1 cellular context compared by ENCODE assay signal in genomic region chr13:33968520-33969507, GRCh38.
TF ChIP-seq lines count a peak whose summit lies in the region.

No MANE protein-coding gene starts in this region.

TF ChIP-seq in HepG2, 621 proteins besides CTCF, POLR2A, EP300 and RAD21 (continued from another document and continues in another):
- TF ChIP-seq ATF6 (CRISPR knock-in tag; conservative IDR thresholded peaks at IDR 0.05) (no peak), ATF5 (CRISPR knock-in tag; IDR thresholded peaks at IDR 0.05; ENCODE audit: low read depth) (no peak), TBP (CRISPR knock-in tag; IDR thresholded peaks at IDR 0.05) (no peak), PPARG (CRISPR knock-in tag; conservative IDR thresholded peaks at IDR 0.05) (peak; percentile 66), RELA (CRISPR knock-in tag; IDR thresholded peaks at IDR 0.05) (no peak), RAD51 (IDR thresholded peaks at IDR 0.05; ENCODE audit: borderline replicate concordance) (no peak), CCDC6 (CRISPR knock-in tag; IDR thresholded peaks at IDR 0.05) (no peak), RFXANK (CRISPR knock-in tag; IDR thresholded peaks at IDR 0.05) (peak; percentile 66; the same call in 1 of the 2 replicates), ZNF207 (IDR thresholded peaks at IDR 0.05; ENCODE audit: borderline replicate concordance) (no peak), ZBTB33 (CRISPR knock-in tag; IDR thresholded peaks at IDR 0.05) (no peak), ZNF589 (CRISPR knock-in tag; conservative IDR thresholded peaks at IDR 0.05) (no peak), SKIL (CRISPR knock-in tag; IDR thresholded peaks at IDR 0.05; ENCODE audit: borderline replicate concordance) (0 out of 2 replicates have a peak, but pooled peaks have one; percentile 9), SMARCC2 (IDR thresholded peaks at IDR 0.05) (no peak; the same call in 1 of the 2 replicates), ZNF775 (CRISPR knock-in tag; IDR thresholded peaks at IDR 0.05; ENCODE audit: borderline replicate concordance) (peak; percentile 15; the same call in 1 of the 2 replicates), JUND (CRISPR knock-in tag; IDR thresholded peaks at IDR 0.05) (0 out of 2 replicates have a peak, but pooled peaks have one; percentile 49), KDM6A (CRISPR knock-in tag; IDR thresholded peaks at IDR 0.05; ENCODE audit: low read depth) (peak; percentile 90), SMAD9 (CRISPR knock-in tag; IDR thresholded peaks at IDR 0.05) (no peak), MAZ (IDR thresholded peaks at IDR 0.05; ENCODE audit: borderline replicate concordance, low read depth, low read length) (no peak), MAZ (CRISPR knock-in tag; IDR thresholded peaks at IDR 0.05; ENCODE audit: low read depth) (no peak), RXRB (CRISPR knock-in tag; IDR thresholded peaks at IDR 0.05; ENCODE audit: borderline replicate concordance) (peak; percentile 85), XBP1 (CRISPR knock-in tag; IDR thresholded peaks at IDR 0.05) (0 out of 2 replicates have a peak, but pooled peaks have one; percentile 66), ZNF720 (CRISPR knock-in tag; IDR thresholded peaks at IDR 0.05) (no peak), HCFC1 (IDR thresholded peaks at IDR 0.05; ENCODE audit: low read depth, low read length) (no peak), TRIM24 (CRISPR knock-in tag; IDR thresholded peaks at IDR 0.05) (peak; percentile 84; the same call in 1 of the 2 replicates), HHEX (CRISPR knock-in tag; IDR thresholded peaks at IDR 0.05) (peak; percentile 79), ZNF567 (CRISPR knock-in tag; IDR thresholded peaks at IDR 0.05; ENCODE audit: borderline replicate concordance) (no peak), MIER2 (CRISPR knock-in tag; IDR thresholded peaks at IDR 0.05) (peak; percentile 48; the same call in 1 of the 2 replicates), CERS6 (CRISPR knock-in tag; IDR thresholded peaks at IDR 0.05) (no peak), ZNF354B (CRISPR knock-in tag; IDR thresholded peaks at IDR 0.05) (no peak), ZSCAN22 (CRISPR knock-in tag; IDR thresholded peaks at IDR 0.05) (no peak), ZMYM3 (CRISPR knock-in tag; IDR thresholded peaks at IDR 0.05) (0 out of 2 replicates have a peak, but pooled peaks have one; percentile 5), HOXD1 (CRISPR knock-in tag; IDR thresholded peaks at IDR 0.05) (no peak), SOX13 (IDR thresholded peaks at IDR 0.05) (peak; percentile 65), SOX13 (CRISPR knock-in tag; conservative IDR thresholded peaks at IDR 0.05 in 1 of 2, IDR thresholded peaks at IDR 0.05 in 1 of 2) (peak in 1 of 2 experiments; percentile 89; a peak in 2 of 4 replicates), ZNF7 (CRISPR knock-in tag; IDR thresholded peaks at IDR 0.05) (no peak), PLSCR1 (CRISPR knock-in tag; IDR thresholded peaks at IDR 0.05; ENCODE audit: borderline replicate concordance) (no peak), ZFY (CRISPR knock-in tag; IDR thresholded peaks at IDR 0.05) (no peak), ZNF557 (CRISPR knock-in tag; IDR thresholded peaks at IDR 0.05) (0 out of 2 replicates have a peak, but pooled peaks have one; percentile 22), ZNF337 (CRISPR knock-in tag; IDR thresholded peaks at IDR 0.05; ENCODE audit: borderline replicate concordance, low read depth) (peak; percentile 72; the same call in 1 of the 2 replicates), JARID2 (CRISPR knock-in tag; IDR thresholded peaks at IDR 0.05; ENCODE audit: insufficient replicate concordance) (no peak), ZNF777 (CRISPR knock-in tag; IDR thresholded peaks at IDR 0.05) (no peak), ZFP91 (CRISPR knock-in tag; IDR thresholded peaks at IDR 0.05; ENCODE audit: borderline replicate concordance) (no peak), EEA1 (CRISPR knock-in tag; IDR thresholded peaks at IDR 0.05; ENCODE audit: borderline replicate concordance) (no peak), ZNF878 (CRISPR knock-in tag; IDR thresholded peaks at IDR 0.05) (peak; percentile 71; the same call in 1 of the 2 replicates), BRCA1 (CRISPR knock-in tag; IDR thresholded peaks at IDR 0.05) (no peak), GTF3A (CRISPR knock-in tag; conservative IDR thresholded peaks at IDR 0.05) (no peak; the same call in 1 of the 2 replicates), ZNF740 (CRISPR knock-in tag; IDR thresholded peaks at IDR 0.05) (no peak), FUBP1 (CRISPR knock-in tag; IDR thresholded peaks at IDR 0.05; ENCODE audit: borderline replicate concordance) (no peak), CENPX (CRISPR knock-in tag; IDR thresholded peaks at IDR 0.05) (no peak), ZNF30 (CRISPR knock-in tag; IDR thresholded peaks at IDR 0.05) (no peak), POLR2G (IDR thresholded peaks at IDR 0.05; ENCODE audit: low read depth, low read length) (no peak), ADNP (CRISPR knock-in tag; IDR thresholded peaks at IDR 0.05) (no peak), ZZZ3 (CRISPR knock-in tag; IDR thresholded peaks at IDR 0.05; ENCODE audit: borderline replicate concordance) (no peak), GABPA (IDR thresholded peaks at IDR 0.05; ENCODE audit: low read depth, low read length) (no peak), GABPA (CRISPR knock-in tag; IDR thresholded peaks at IDR 0.05; ENCODE audit: low read depth) (no peak), E2F1 (CRISPR knock-in tag; IDR thresholded peaks at IDR 0.05) (no peak), PHF21A (CRISPR knock-in tag; IDR thresholded peaks at IDR 0.05) (peak; percentile 81), CBX2 (IDR thresholded peaks at IDR 0.05; ENCODE audit: low read depth, low read length) (no peak), CBX2 (CRISPR knock-in tag; IDR thresholded peaks at IDR 0.05; ENCODE audit: low read depth) (no peak), THRA (CRISPR knock-in tag; IDR thresholded peaks at IDR 0.05; ENCODE audit: borderline replicate concordance) (peak; percentile 82)
